In genomic region chr5:24320633-24321032, GRCh38 we compare ENCODE assay signal across 7 cellular contexts.
"Had no signal": no experiment of that assay in that cellular context is flagged by ENCODE, and none has a peak within 500 bp of the region (broad histone marks: within the 10 kb centered on the region; RNA-seq: fewer than 3 reads in every experiment).

No MANE protein-coding gene starts in this region.

- H3K4me2 ChIP-seq: GM23338 had no signal

- FAIRE-seq: H1, H54, HepG2 had no signal

- H3K4me3 ChIP-seq: GM23338 had no signal

- DNase-seq: H9, HCEC 1CT, KBM-7 had no signal

- H2AFZ ChIP-seq: GM23338 had no signal
